ENCODE assay signal across 1 cellular context in genomic region chr2:43175187-43175490, GRCh38.
TF ChIP-seq lines count a peak whose summit lies in the region.

No MANE protein-coding gene starts in this region.

TF ChIP-seq in HepG2, 621 proteins besides CTCF, POLR2A, EP300 and RAD21 (continued from another document):
- TF ChIP-seq FOSL2 (CRISPR knock-in tag; IDR thresholded peaks at IDR 0.05), result 0 out of 2 replicates have a peak, but pooled peaks have one; percentile 6
- no peak for TF ChIP-seq ZNF839 (CRISPR knock-in tag; IDR thresholded peaks at IDR 0.05; ENCODE audit: borderline replicate concordance)
- TF ChIP-seq, protein P1, sequence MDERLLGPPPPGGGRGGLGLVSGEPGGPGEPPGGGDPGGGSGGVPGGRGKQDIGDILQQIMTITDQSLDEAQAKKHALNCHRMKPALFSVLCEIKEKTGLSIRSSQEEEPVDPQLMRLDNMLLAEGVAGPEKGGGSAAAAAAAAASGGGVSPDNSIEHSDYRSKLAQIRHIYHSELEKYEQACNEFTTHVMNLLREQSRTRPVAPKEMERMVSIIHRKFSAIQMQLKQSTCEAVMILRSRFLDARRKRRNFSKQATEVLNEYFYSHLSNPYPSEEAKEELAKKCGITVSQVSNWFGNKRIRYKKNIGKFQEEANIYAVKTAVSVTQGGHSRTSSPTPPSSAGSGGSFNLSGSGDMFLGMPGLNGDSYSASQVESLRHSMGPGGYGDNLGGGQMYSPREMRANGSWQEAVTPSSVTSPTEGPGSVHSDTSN (CRISPR knock-in tag; IDR thresholded peaks at IDR 0.05), result peak; percentile 85
- 0 out of 2 replicates have a peak, but pooled peaks have one; percentile 14 for TF ChIP-seq ATF2 (CRISPR knock-in tag; IDR thresholded peaks at IDR 0.05)
- peak; percentile 49; the same call in 1 of the 2 replicates for TF ChIP-seq SP2 (CRISPR knock-in tag; IDR thresholded peaks at IDR 0.05)
- peak; percentile 60; the same call in 1 of the 2 replicates for TF ChIP-seq NFYB (CRISPR knock-in tag; IDR thresholded peaks at IDR 0.05)
- no peak for TF ChIP-seq ATF1 (CRISPR knock-in tag; IDR thresholded peaks at IDR 0.05)
- peak; percentile 4; the same call in 1 of the 2 replicates for TF ChIP-seq RXRB (CRISPR knock-in tag; IDR thresholded peaks at IDR 0.05; ENCODE audit: borderline replicate concordance)
- no peak for TF ChIP-seq ARNTL (CRISPR knock-in tag; IDR thresholded peaks at IDR 0.05)
- no peak for TF ChIP-seq ARNT2 (CRISPR knock-in tag; IDR thresholded peaks at IDR 0.05; ENCODE audit: low read depth)
- peak; percentile 4 for TF ChIP-seq XRCC5 (optimal IDR thresholded peaks at IDR 0.05; ENCODE audit: low read length)
- TF ChIP-seq, protein P2, sequence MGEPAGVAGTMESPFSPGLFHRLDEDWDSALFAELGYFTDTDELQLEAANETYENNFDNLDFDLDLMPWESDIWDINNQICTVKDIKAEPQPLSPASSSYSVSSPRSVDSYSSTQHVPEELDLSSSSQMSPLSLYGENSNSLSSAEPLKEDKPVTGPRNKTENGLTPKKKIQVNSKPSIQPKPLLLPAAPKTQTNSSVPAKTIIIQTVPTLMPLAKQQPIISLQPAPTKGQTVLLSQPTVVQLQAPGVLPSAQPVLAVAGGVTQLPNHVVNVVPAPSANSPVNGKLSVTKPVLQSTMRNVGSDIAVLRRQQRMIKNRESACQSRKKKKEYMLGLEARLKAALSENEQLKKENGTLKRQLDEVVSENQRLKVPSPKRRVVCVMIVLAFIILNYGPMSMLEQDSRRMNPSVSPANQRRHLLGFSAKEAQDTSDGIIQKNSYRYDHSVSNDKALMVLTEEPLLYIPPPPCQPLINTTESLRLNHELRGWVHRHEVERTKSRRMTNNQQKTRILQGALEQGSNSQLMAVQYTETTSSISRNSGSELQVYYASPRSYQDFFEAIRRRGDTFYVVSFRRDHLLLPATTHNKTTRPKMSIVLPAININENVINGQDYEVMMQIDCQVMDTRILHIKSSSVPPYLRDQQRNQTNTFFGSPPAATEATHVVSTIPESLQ (CRISPR knock-in tag; conservative IDR thresholded peaks at IDR 0.05), result no peak
- TF ChIP-seq ZNF501 (CRISPR knock-in tag; IDR thresholded peaks at IDR 0.05), result peak; percentile 14; the same call in 1 of the 2 replicates
- TF ChIP-seq FOXK2 (IDR thresholded peaks at IDR 0.05), result no peak
- TF ChIP-seq ZBTB40 (IDR thresholded peaks at IDR 0.05), result no peak
- no peak for TF ChIP-seq ZBTB40 (CRISPR knock-in tag; IDR thresholded peaks at IDR 0.05)
- TF ChIP-seq NFYC (CRISPR knock-in tag; IDR thresholded peaks at IDR 0.05), result peak; percentile 71
- peak; percentile 50 for TF ChIP-seq FOXA3 (CRISPR knock-in tag; IDR thresholded peaks at IDR 0.05)
- TF ChIP-seq ZNF713 (CRISPR knock-in tag; IDR thresholded peaks at IDR 0.05), result no peak
- TF ChIP-seq GLI4 (CRISPR knock-in tag; IDR thresholded peaks at IDR 0.05; ENCODE audit: borderline replicate concordance), result 0 out of 2 replicates have a peak, but pooled peaks have one; percentile 45
- TF ChIP-seq FOXA1 (IDR thresholded peaks at IDR 0.05), result no peak
- TF ChIP-seq FOXA1 (CRISPR knock-in tag; IDR thresholded peaks at IDR 0.05), result peak; percentile 50; the same call in 1 of the 2 replicates
- TF ChIP-seq TEAD3 (CRISPR knock-in tag; optimal IDR thresholded peaks at IDR 0.05; ENCODE audit: borderline replicate concordance), result no peak
